ENCODE assay signal across 28 cellular contexts in the genomic region with DNA sequence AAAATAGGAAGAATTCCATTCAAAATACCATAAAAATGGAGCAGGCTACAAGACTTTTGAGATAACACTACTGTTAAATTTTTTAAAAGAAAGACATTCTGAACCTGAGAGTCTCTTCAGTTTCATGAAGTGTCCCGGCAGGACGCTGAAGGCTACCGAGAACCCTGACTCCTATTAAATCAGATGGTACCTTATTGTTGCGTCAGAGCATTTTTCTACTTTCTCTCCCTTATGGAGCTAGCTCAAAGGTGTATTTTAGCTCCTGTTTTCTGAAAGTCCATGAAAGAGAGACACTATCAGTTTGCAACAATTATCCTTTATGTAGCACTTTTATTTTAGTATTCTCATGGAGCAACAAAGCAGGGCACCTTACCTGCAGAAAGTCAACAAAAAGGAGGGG.
A peak's percentile ranks its signal among the peaks of the same experiment; 100 is the strongest.
DNase-seq lines count a peak whose midpoint lies in the region; ATAC-seq, FAIRE-seq and TF ChIP-seq lines count a peak whose summit lies in the region.
"Had no signal": no experiment of that assay in that cellular context is flagged by ENCODE, and none has a peak within 500 bp of the region (broad histone marks: within the 10 kb centered on the region; RNA-seq: fewer than 3 reads in every experiment).

No MANE protein-coding gene starts in this region.

- no peaks in the 10 kb centered on the region for H3F3A ChIP-seq in SK-N-SH (replicated peaks; ENCODE audit: insufficient read depth)

- RAD21 ChIA-PET in HCT116 (lab: Charles Lee; ENCODE audit: low non-redundant PET in 1 of 2, low total read pairs in 2 of 2, uncharacterized antibody in 2 of 2, unreplicated experiment in 2 of 2) = interaction anchor here in 1 of 2 experiments (0.9 to 1.0 kb wide), 2 partner anchors 84 to 255 kb away, joined by 3 to 4 read pairs; no protein-coding TSS in a partner anchor

- H3K27ac ChIP-seq in SK-N-SH (ENCODE audit: low read depth in 2 of 2, low read length in 1 of 2) (no peak overlapping the region), HCT116 (ENCODE audit: low read depth, low read length) (peak overlapping the region; percentile 95), foreskin keratinocyte (peak overlapping the region; percentile 23), thymus (ENCODE audit: low read depth) (peak overlapping the region; percentile 52)
- H3K27ac ChIP-seq: 22Rv1, A549, BLaER1 had no signal

- no peaks in the 10 kb centered on the region for H3K36me3 ChIP-seq in SK-N-SH (replicated peaks in 1 of 2; ENCODE audit: control insufficient read depth in 1 of 2, insufficient read depth in 2 of 2, low read length in 1 of 2)
- peaks cover 0 to 20% of the 10 kb centered on the region in 2 experiments; a peak in 2 of 4 replicates for H3K36me3 ChIP-seq in HCT116 (ENCODE audit: control insufficient read depth in 1 of 2, insufficient read depth in 2 of 2, low read length in 2 of 2)
- H3K36me3 ChIP-seq in thymus (ENCODE audit: control insufficient read depth, insufficient read depth) = no peaks in the 10 kb centered on the region
- H3K36me3 ChIP-seq: BLaER1 had no signal

- H2AFZ ChIP-seq in SK-N-SH (ENCODE audit: low read depth) (peak overlapping the region; percentile 38; the same call in 1 of the 2 replicates), HCT116 (ENCODE audit: low read depth, low read length, poor library complexity, severe bottlenecking) (no peak overlapping the region)

- FAIRE-seq in GM12891 (lab: Jason Lieb, UNC) = no peak
- FAIRE-seq: GM12878, GM19239 had no signal

- no peak for TF ChIP-seq CTCF in SK-N-SH (IDR thresholded peaks at IDR 0.05)
- TF ChIP-seq CTCF in HCT116 (IDR thresholded peaks at IDR 0.05 in 2 of 3, conservative IDR thresholded peaks at IDR 0.05 in 1 of 3; ENCODE audit: borderline replicate concordance in 1 of 3, insufficient read depth in 1 of 3, low read depth in 2 of 3, low read length in 2 of 3) = no peak
- no peak for TF ChIP-seq CTCF in foreskin keratinocyte (conservative IDR thresholded peaks at IDR 0.05)

- H3K9me3 Mint-ChIP-seq in activated CD4-positive, alpha-beta T cell treated with anti-CD3 and anti-CD28 coated beads, Interleukin-2, amount 10 ng/mL, durations not matched to agents 7 days and 5 days = peaks cover 5% of the 10 kb centered on the region

- no peak overlapping the region for H3K4me2 ChIP-seq in SK-N-SH
- peak overlapping the region; percentile 52 for H3K4me2 ChIP-seq in HCT116 (ENCODE audit: low read length)
- H3K4me2 ChIP-seq: A549, BLaER1 had no signal

- CTCF ChIA-PET in SK-N-SH (lab: Yijun Ruan, JAX) = no interaction called here
- CTCF ChIA-PET in HCT116 (lab: Charles Lee) = interaction anchor here (2.7 kb wide), 1 partner anchor 629 kb away, joined by 6 read pairs; no protein-coding TSS in a partner anchor
- CTCF ChIA-PET in activated CD4-positive, alpha-beta T cell treated with anti-CD3 and anti-CD28 coated beads, Interleukin-2, amount 10 ng/mL, durations not matched to agents 7 days and 5 days (lab: Charles Lee) = no interaction called here

- WGBS in SK-N-SH (ENCODE audit: low lambda C conversion rate) = 72% methylated on average over 4 of the region's 4 CpGs
- 94% methylated on average over 4 of the region's 4 CpGs for WGBS in thymus

- H4K20me1 ChIP-seq in SK-N-SH (ENCODE audit: insufficient read depth) (no peaks in the 10 kb centered on the region), HCT116 (ENCODE audit: insufficient read depth) (no peaks in the 10 kb centered on the region)
- H4K20me1 ChIP-seq: BLaER1 had no signal

- H3K4me3 ChIP-seq in SK-N-SH (ENCODE audit: low read depth in 2 of 2, low read length in 1 of 2) (no peak overlapping the region), HCT116 (replicated peaks in 1 of 2; ENCODE audit: low read depth in 1 of 2, low read length in 2 of 2) (peak overlapping the region in 1 of 2 experiments; percentile 16; a peak in 1 of 4 replicates), thymus (ENCODE audit: low read length) (no peak overlapping the region)
- H3K4me3 ChIP-seq: A549, BLaER1, GM12878 had no signal

- POLR2A ChIA-PET in SK-N-SH (lab: Yijun Ruan, JAX) = no interaction called here
- POLR2A ChIA-PET in HCT116 (lab: Charles Lee) = interaction anchor here (0.7 to 2.5 kb wide), 4 partner anchors 12 to 479 kb away, joined by 3 to 14 read pairs (median 4); no protein-coding TSS in a partner anchor
- POLR2A ChIA-PET in activated CD4-positive, alpha-beta T cell treated with anti-CD3 and anti-CD28 coated beads, Interleukin-2, amount 10 ng/mL, durations not matched to agents 7 days and 5 days (lab: Charles Lee) = no interaction called here

- BruUV-seq in HCT116 (replicated peaks; lab: Mats Ljungman, UMichigan) = no TSS peak

- H3K27ac Mint-ChIP-seq in activated CD4-positive, alpha-beta T cell treated with anti-CD3 and anti-CD28 coated beads, Interleukin-2, amount 10 ng/mL, durations not matched to agents 7 days and 5 days = no peak overlapping the region
- H3K27ac Mint-ChIP-seq: B cell; CD14-positive monocyte; CD4-positive, alpha-beta memory T cell; CD4-positive, CD25-positive, alpha-beta regulatory T cell; CD8-positive, alpha-beta memory T cell had no signal

- no peaks in the 10 kb centered on the region for H3K36me3 Mint-ChIP-seq in activated CD4-positive, alpha-beta T cell treated with anti-CD3 and anti-CD28 coated beads, Interleukin-2, amount 10 ng/mL, durations not matched to agents 7 days and 5 days (ENCODE audit: low read depth)
- H3K36me3 Mint-ChIP-seq: CD14-positive monocyte; CD4-positive, alpha-beta memory T cell; CD4-positive, CD25-positive, alpha-beta regulatory T cell; CD8-positive, alpha-beta memory T cell had no signal

- H3K9me2 ChIP-seq in SK-N-SH (no peaks in the 10 kb centered on the region), HCT116 (ENCODE audit: insufficient read depth) (no peaks in the 10 kb centered on the region)

- H3K4me3 Mint-ChIP-seq in activated CD4-positive, alpha-beta T cell treated with anti-CD3 and anti-CD28 coated beads, Interleukin-2, amount 10 ng/mL, durations not matched to agents 7 days and 5 days = no peak overlapping the region
- H3K4me3 Mint-ChIP-seq: B cell; CD14-positive monocyte; CD4-positive, alpha-beta memory T cell; CD4-positive, CD25-positive, alpha-beta regulatory T cell; CD8-positive, alpha-beta memory T cell had no signal

- H3K9me3 ChIP-seq in SK-N-SH (no peaks in the 10 kb centered on the region), HCT116 (ENCODE audit: control insufficient read depth in 1 of 2, insufficient read depth in 1 of 2, low read depth in 1 of 2, low read length in 2 of 2) (no peaks in the 10 kb centered on the region), thymus (ENCODE audit: control insufficient read depth) (no peaks in the 10 kb centered on the region)
- H3K9me3 ChIP-seq: BLaER1 had no signal

- no peak for TF ChIP-seq POLR2A in HCT116 (IDR thresholded peaks at IDR 0.05; ENCODE audit: borderline replicate concordance, extremely low read depth, insufficient read depth, insufficient read length)
- no peak for TF ChIP-seq POLR2A in GM12891 (IDR thresholded peaks at IDR 0.05; ENCODE audit: low read depth, low read length)

- H3K27me3 Mint-ChIP-seq in activated CD4-positive, alpha-beta T cell treated with anti-CD3 and anti-CD28 coated beads, Interleukin-2, amount 10 ng/mL, durations not matched to agents 7 days and 5 days = no peaks in the 10 kb centered on the region
- H3K27me3 Mint-ChIP-seq: B cell; CD4-positive, CD25-positive, alpha-beta regulatory T cell had no signal

- H3K79me2 ChIP-seq in SK-N-SH (ENCODE audit: insufficient read depth) (no peaks in the 10 kb centered on the region), HCT116 (ENCODE audit: insufficient read depth, low read length) (peaks cover 31% of the 10 kb centered on the region)

- H3K27me3 ChIP-seq in SK-N-SH (ENCODE audit: insufficient read depth) = no peaks in the 10 kb centered on the region
- no peaks in the 10 kb centered on the region for H3K27me3 ChIP-seq in HCT116 (ENCODE audit: insufficient read depth, low read length)
- no peaks in the 10 kb centered on the region for H3K27me3 ChIP-seq in foreskin keratinocyte
- no peaks in the 10 kb centered on the region for H3K27me3 ChIP-seq in thymus (ENCODE audit: control insufficient read depth, insufficient read depth)
- H3K27me3 ChIP-seq: BLaER1 had no signal

- TF ChIP-seq RAD21 in SK-N-SH (IDR thresholded peaks at IDR 0.05; ENCODE audit: low read length) (no peak), HCT116 (IDR thresholded peaks at IDR 0.05; ENCODE audit: low read depth) (no peak)

- no peak for ATAC-seq in SK-N-SH treated with all-trans-retinoic acid at 6 μM for 48 hours
- ATAC-seq in HCT116 = peak; percentile 55
- ATAC-seq in foreskin keratinocyte = no peak
- ATAC-seq: A549, GM12878 had no signal

- no peak overlapping the region for H3K9ac ChIP-seq in SK-N-SH
- peak overlapping the region; percentile 42 for H3K9ac ChIP-seq in HCT116 (ENCODE audit: low read length)
- H3K9ac ChIP-seq: BLaER1 had no signal

- no peak for TF ChIP-seq EP300 in SK-N-SH (IDR thresholded peaks at IDR 0.05; ENCODE audit: borderline replicate concordance in 1 of 2, low read depth in 1 of 2, low read length in 1 of 2)

- no peaks in the 10 kb centered on the region for H3K4me1 Mint-ChIP-seq in activated CD4-positive, alpha-beta T cell treated with anti-CD3 and anti-CD28 coated beads, Interleukin-2, amount 10 ng/mL, durations not matched to agents 7 days and 5 days
- H3K4me1 Mint-ChIP-seq: B cell; CD14-positive monocyte; CD4-positive, alpha-beta memory T cell; CD4-positive, CD25-positive, alpha-beta regulatory T cell; CD8-positive, alpha-beta memory T cell had no signal

- no peaks in the 10 kb centered on the region for H3K4me1 ChIP-seq in SK-N-SH (ENCODE audit: control insufficient read depth in 1 of 2, insufficient read depth in 2 of 2, low read depth in 1 of 2, low read length in 1 of 2)
- peaks cover 46 to 81% of the 10 kb centered on the region in 2 experiments for H3K4me1 ChIP-seq in HCT116 (ENCODE audit: control insufficient read depth in 1 of 2, insufficient read depth in 2 of 2, low read length in 2 of 2)
- H3K4me1 ChIP-seq in foreskin keratinocyte = no peaks in the 10 kb centered on the region
- no peaks in the 10 kb centered on the region for H3K4me1 ChIP-seq in thymus (ENCODE audit: control insufficient read depth, insufficient read depth, low read length)
- H3K4me1 ChIP-seq: A549, BLaER1 had no signal

- intact Hi-C loops in HCT116 (cut with micrococcal nuclease) = no loop called here

- no peak for DNase-seq in SK-N-SH
- no peak for DNase-seq in HCT116 (ENCODE audit: low read depth, low spot score)
- DNase-seq in foreskin keratinocyte = no peak
- no peak for DNase-seq in activated naive CD4-positive, alpha-beta T cell treated with anti-CD3 and anti-CD28 coated beads, Interleukin-2, amount 50 U/mL, for 16 hours
- no peak for DNase-seq in activated CD4-positive, alpha-beta T cell treated with anti-CD3 and anti-CD28 coated beads, Interleukin-2, amount 10 ng/mL, durations not matched to agents 7 days and 5 days
- DNase-seq in GM12891 (ENCODE audit: insufficient read length, low spot score) = no peak
- DNase-seq: AML-193; C1 segment of cervical spinal cord; CD4-positive, alpha-beta memory T cell; CD4-positive, CD25-positive, alpha-beta regulatory T cell; CD8-positive, alpha-beta memory T cell; COR-L47; DMS 273 treated with DMSO at 0.1 percent for 48 hours; DMS153; DMS53; DMS79; DND-41; EL; GDM1 had no signal

TF ChIP-seq in SK-N-SH treated with all-trans-retinoic acid at 6 μM for 48 hours, 23 proteins besides CTCF, POLR2A, EP300 and RAD21 (continues in another document):
- TF ChIP-seq SNAI2 (CRISPR knock-in tag; IDR thresholded peaks at IDR 0.05) = no peak

TF ChIP-seq in GM12891, 5 proteins besides CTCF, POLR2A, EP300 and RAD21 (continues in another document):
- no peak for TF ChIP-seq TAF1 (IDR thresholded peaks at IDR 0.05; ENCODE audit: low read depth, low read length)

Comparison
In these comparisons a context has a peak if more than half of its experiments do, and no peak if none do; other contexts are left out.
1. H3K27ac ChIP-seq: peak in HCT116 (single experiment), foreskin keratinocyte (single experiment) and thymus (single experiment); none in SK-N-SH (0 of 2).